9 cellular contexts compared by ENCODE assay signal in genomic region chr4:21469438-21470032, GRCh38.
DNase-seq lines count a peak whose midpoint lies in the region; ATAC-seq, FAIRE-seq and TF ChIP-seq lines count a peak whose summit lies in the region.
"Had no signal": no experiment of that assay in that cellular context is flagged by ENCODE, and none has a peak within 500 bp of the region (broad histone marks: within the 10 kb centered on the region; RNA-seq: fewer than 3 reads in every experiment).

No MANE protein-coding gene starts in this region.

- H3K27me3 Mint-ChIP-seq in natural killer cell (ENCODE audit: low read depth in 2 of 2) = no peaks in the 10 kb centered on the region
- H3K27me3 Mint-ChIP-seq: activated CD4-positive, alpha-beta T cell treated with anti-CD3 and anti-CD28 coated beads for 36 hours had no signal

- TF ChIP-seq CTCF in AG09319 (IDR thresholded peaks at IDR 0.05; ENCODE audit: low read depth, low read length) = peak; percentile 55
- TF ChIP-seq CTCF in keratinocyte (optimal IDR thresholded peaks at IDR 0.05 in 1 of 3, IDR thresholded peaks at IDR 0.05 in 1 of 3, conservative IDR thresholded peaks at IDR 0.05 in 1 of 3; ENCODE audit: extremely low read depth in 1 of 3, insufficient read depth in 2 of 3, low read length in 3 of 3) = peak in 2 of 3 experiments; percentile 56
- no peak for TF ChIP-seq CTCF in natural killer cell (IDR thresholded peaks at IDR 0.05)

- H3K9me1 ChIP-seq in keratinocyte (ENCODE audit: control insufficient read depth, extremely low read depth, insufficient read depth, low read length) = no peaks in the 10 kb centered on the region

- H2AFZ ChIP-seq in keratinocyte (ENCODE audit: control insufficient read depth, low read length) = no peak overlapping the region

- no peak overlapping the region for H3K4me3 ChIP-seq in keratinocyte (ENCODE audit: control insufficient read depth in 2 of 3, extremely low read depth in 1 of 3, insufficient read depth in 2 of 3, low read depth in 1 of 3, low read length in 3 of 3)

- peaks cover 14% of the 10 kb centered on the region for H3K4me1 ChIP-seq in keratinocyte (ENCODE audit: control insufficient read depth, extremely low read depth, insufficient read depth, low read length)

- no peak overlapping the region for H3K4me2 ChIP-seq in keratinocyte (ENCODE audit: control insufficient read depth, extremely low read depth, insufficient read depth, low read depth, low read length)

- no peak overlapping the region for H3K9ac ChIP-seq in keratinocyte (ENCODE audit: control insufficient read depth, extremely low read depth, insufficient read depth, low read length)

- H3K27me3 ChIP-seq in keratinocyte (ENCODE audit: control insufficient read depth, extremely low read depth, insufficient read depth, low read length) = peaks cover 4% of the 10 kb centered on the region

- DNase-seq in AG09319 (ENCODE audit: extremely low read depth, low read depth) = no peak
- DNase-seq in HEK293T (ENCODE audit: extremely low spot score) = peak; percentile 6
- DNase-seq in keratinocyte (ENCODE audit: low read depth, low spot score) = no peak
- no peak for DNase-seq in natural killer cell
- no peak for DNase-seq in NCI-H2107 (lab: John Stamatoyannopoulos, UW)
- DNase-seq in SKM-1 treated with dmso at 0.1 percent for 144 hours (lab: John Stamatoyannopoulos, UW; ENCODE audit: unreplicated experiment) = no peak
- DNase-seq: activated CD4-positive, alpha-beta T cell treated with anti-CD3 and anti-CD28 coated beads for 36 hours had no signal

- dilution Hi-C loops in keratinocyte (cut with MboI; ENCODE audit: extremely low pct_ligation_motif_present, low sequenced_read_pairs) = no loop called here

- ATAC-seq in SK-N-SH treated with all-trans-retinoic acid at 6 μM for 48 hours (peak; percentile 59; the same call in 2 of the 3 replicates), natural killer cell (no peak), HG03565 (IDR thresholded peaks at IDR 0.05; ENCODE audit: unreplicated experiment) (no peak)
- ATAC-seq: activated CD4-positive, alpha-beta T cell treated with anti-CD3 and anti-CD28 coated beads for 36 hours had no signal

- no peak for FAIRE-seq in keratinocyte (lab: Jason Lieb, UNC)

- intact Hi-C loops in natural killer cell (cut with micrococcal nuclease) = no loop called here

- H3K27ac Mint-ChIP-seq in natural killer cell = no peak overlapping the region
- H3K27ac Mint-ChIP-seq: activated CD4-positive, alpha-beta T cell treated with anti-CD3 and anti-CD28 coated beads for 36 hours had no signal

- POLR2A ChIA-PET in HEK293T (lab: Yijun Ruan, JAX) = no interaction called here

- no peaks in the 10 kb centered on the region for H3K36me3 Mint-ChIP-seq in natural killer cell

- CTCF ChIA-PET in HEK293T (lab: Yijun Ruan, JAX) = interaction anchor here (0.6 to 2.5 kb wide), 3 partner anchors 477 to 832 kb away, joined by 3 to 9 read pairs (median 4); no protein-coding TSS in a partner anchor

- H3K36me3 ChIP-seq in keratinocyte (ENCODE audit: control insufficient read depth in 2 of 2, extremely low read depth in 1 of 2, insufficient read depth in 2 of 2, low read length in 2 of 2) = no peaks in the 10 kb centered on the region

- no peak overlapping the region for H3K27ac ChIP-seq in keratinocyte (ENCODE audit: control insufficient read depth, insufficient read depth, low read length)

- no peaks in the 10 kb centered on the region for H4K20me1 ChIP-seq in keratinocyte (ENCODE audit: control insufficient read depth, extremely low read depth, insufficient read depth, low read length)

- no peaks in the 10 kb centered on the region for H3K9me3 ChIP-seq in keratinocyte (ENCODE audit: control insufficient read depth, low read depth, low read length)

- no peaks in the 10 kb centered on the region for H3K4me1 Mint-ChIP-seq in natural killer cell
- H3K4me1 Mint-ChIP-seq: activated CD4-positive, alpha-beta T cell treated with anti-CD3 and anti-CD28 coated beads for 36 hours had no signal

- H3K4me3 Mint-ChIP-seq in natural killer cell = no peak overlapping the region
- H3K4me3 Mint-ChIP-seq: activated CD4-positive, alpha-beta T cell treated with anti-CD3 and anti-CD28 coated beads for 36 hours had no signal

- no peaks in the 10 kb centered on the region for H3K79me2 ChIP-seq in keratinocyte (ENCODE audit: control insufficient read depth, insufficient read depth, low read length)

- H3K9me3 Mint-ChIP-seq in natural killer cell = peaks cover 0 to 2% of the 10 kb centered on the region in 2 donors

TF ChIP-seq in HEK293T, 16 proteins besides CTCF, POLR2A, EP300 and RAD21:
- TF ChIP-seq FOXM1 (IDR thresholded peaks at IDR 0.05; ENCODE audit: borderline replicate concordance) = no peak
- no peak for TF ChIP-seq SUZ12 (IDR thresholded peaks at IDR 0.05)
- TF ChIP-seq HDGF (IDR thresholded peaks at IDR 0.05; ENCODE audit: borderline replicate concordance) = no peak
- no peak for TF ChIP-seq ARNT (IDR thresholded peaks at IDR 0.05)
- TF ChIP-seq LEF1 (IDR thresholded peaks at IDR 0.05; ENCODE audit: borderline replicate concordance) = no peak
- no peak for TF ChIP-seq NFRKB (IDR thresholded peaks at IDR 0.05)

TF ChIP-seq in SK-N-SH treated with all-trans-retinoic acid at 6 μM for 48 hours, 23 proteins besides CTCF, POLR2A, EP300 and RAD21:
- no peak for TF ChIP-seq ARNTL (CRISPR knock-in tag; IDR thresholded peaks at IDR 0.05; ENCODE audit: borderline replicate concordance, low read depth)
- TF ChIP-seq PPARA (CRISPR knock-in tag; IDR thresholded peaks at IDR 0.05; ENCODE audit: borderline replicate concordance) = no peak
- no peak for TF ChIP-seq TCF4 (CRISPR knock-in tag; IDR thresholded peaks at IDR 0.05; ENCODE audit: borderline replicate concordance)
- no peak for TF ChIP-seq ZNF70 (CRISPR knock-in tag; IDR thresholded peaks at IDR 0.05)
- no peak for TF ChIP-seq ESRRG (CRISPR knock-in tag; IDR thresholded peaks at IDR 0.05)
- TF ChIP-seq ZFP30 (CRISPR knock-in tag; IDR thresholded peaks at IDR 0.05) = no peak
- no peak for TF ChIP-seq CREB5 (CRISPR knock-in tag; IDR thresholded peaks at IDR 0.05; ENCODE audit: low read depth)
- no peak for TF ChIP-seq CSDC2 (CRISPR knock-in tag; IDR thresholded peaks at IDR 0.05)
- no peak for TF ChIP-seq PATZ1 (CRISPR knock-in tag; IDR thresholded peaks at IDR 0.05; ENCODE audit: borderline replicate concordance)
- TF ChIP-seq SNAI2 (CRISPR knock-in tag; IDR thresholded peaks at IDR 0.05) = no peak
- TF ChIP-seq OSR1 (CRISPR knock-in tag; IDR thresholded peaks at IDR 0.05) = no peak
- no peak for TF ChIP-seq RARB (CRISPR knock-in tag; IDR thresholded peaks at IDR 0.05)
- TF ChIP-seq ISL1 (CRISPR knock-in tag; IDR thresholded peaks at IDR 0.05) = no peak
- TF ChIP-seq TSHZ2 (CRISPR knock-in tag; IDR thresholded peaks at IDR 0.05) = no peak
